In the genomic region with DNA sequence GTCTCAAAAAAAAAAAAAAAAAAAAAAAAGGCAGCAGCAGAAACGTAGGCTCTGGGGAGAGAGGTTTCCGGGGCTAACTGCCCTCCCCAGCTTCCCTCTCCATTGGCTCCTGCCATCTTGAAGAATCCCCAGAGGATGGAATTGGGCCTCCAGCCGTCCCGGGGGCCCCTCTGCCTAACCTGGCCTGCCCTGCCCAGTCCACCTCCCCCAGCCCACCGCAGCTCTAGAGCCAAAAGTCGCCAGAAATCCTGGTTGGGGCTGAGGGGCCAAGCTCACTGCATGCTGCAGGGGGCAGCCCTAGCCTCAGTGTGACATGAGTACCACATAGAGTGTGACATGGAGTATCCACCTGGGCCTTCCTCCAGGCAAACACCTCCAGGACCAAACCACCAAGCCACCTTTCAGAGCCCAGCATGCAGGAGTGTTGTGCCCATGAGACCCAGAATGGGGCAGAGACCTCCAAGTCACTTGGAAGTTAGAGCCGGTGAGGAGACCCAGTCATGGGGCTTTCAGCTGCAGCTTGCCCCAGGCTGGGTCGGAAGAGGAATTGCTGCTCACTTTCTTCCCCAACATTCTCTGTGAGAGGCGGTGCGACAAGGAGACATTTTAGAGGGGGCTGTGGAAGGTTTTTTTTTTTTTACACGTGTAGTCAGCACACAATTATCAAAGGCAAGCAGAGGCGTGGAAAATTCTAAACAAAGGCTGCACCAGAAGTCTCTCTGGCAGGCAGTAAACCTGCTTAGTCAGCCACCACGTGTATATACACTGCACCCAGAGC, we compare ENCODE assay signal across 1 cellular context.
TF ChIP-seq lines count a peak whose summit lies in the region.

No MANE protein-coding gene starts in this region.

TF ChIP-seq in H1, 55 proteins besides CTCF, POLR2A, EP300 and RAD21:
- no peak for TF ChIP-seq KDM5A (IDR thresholded peaks at IDR 0.05; ENCODE audit: low read length)
- no peak for TF ChIP-seq SIRT6 (IDR thresholded peaks at IDR 0.05; ENCODE audit: low read length)
- TF ChIP-seq TAF7 (optimal IDR thresholded peaks at IDR 0.05; ENCODE audit: borderline replicate concordance, low read depth, low read length) = no peak
- TF ChIP-seq SP1 (IDR thresholded peaks at IDR 0.05; ENCODE audit: low read depth, low read length) = no peak
- TF ChIP-seq HDAC6 (IDR thresholded peaks at IDR 0.05; ENCODE audit: low read depth, low read length) = no peak
- no peak for TF ChIP-seq SP4 (IDR thresholded peaks at IDR 0.05; ENCODE audit: low read length)
- TF ChIP-seq SUZ12 (IDR thresholded peaks at IDR 0.05; ENCODE audit: low read length) = no peak
- no peak for TF ChIP-seq NANOG (IDR thresholded peaks at IDR 0.05; ENCODE audit: insufficient read depth, low read depth, low read length, poor library complexity, severe bottlenecking)
- no peak for TF ChIP-seq RXRA (IDR thresholded peaks at IDR 0.05; ENCODE audit: insufficient read depth, low read depth, low read length)
- no peak for TF ChIP-seq RFX5 (IDR thresholded peaks at IDR 0.05; ENCODE audit: borderline replicate concordance, low read depth, low read length)
- no peak for TF ChIP-seq TEAD4 (IDR thresholded peaks at IDR 0.05; ENCODE audit: low read depth, low read length)
